8 cellular contexts compared by ENCODE assay signal in the genomic region with DNA sequence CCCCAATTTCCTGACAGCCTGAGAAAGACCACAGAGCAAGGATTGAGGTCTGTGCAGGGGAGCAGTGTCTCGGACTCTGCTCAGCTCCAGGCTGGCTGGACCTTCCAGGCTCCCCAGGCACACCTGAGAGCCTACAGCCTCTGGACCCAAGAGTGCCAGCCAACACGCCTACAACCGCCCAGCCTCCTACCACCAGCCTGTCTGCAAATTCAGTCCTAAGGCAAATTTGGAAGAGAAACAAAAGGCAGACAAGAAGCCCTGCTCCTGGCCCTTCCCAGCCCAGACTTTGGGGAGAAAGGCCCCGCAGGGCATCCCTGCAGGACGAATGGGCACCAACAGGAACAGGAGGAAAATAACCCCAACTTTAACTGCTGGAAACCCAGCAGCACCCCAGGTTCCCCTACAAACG. TPM values are rescaled to one million over a fixed set of nuclear protein-coding genes. Genes with fewer than 3 reads are reported as not detected.
DNase-seq lines count a peak whose midpoint lies in the region; ATAC-seq and TF ChIP-seq lines count a peak whose summit lies in the region.

No MANE protein-coding gene starts in this region.

- DNase-seq in GM12865 (ENCODE audit: low read depth) (peak; percentile 4), germinal center (ENCODE audit: low spot score) (peak; percentile 4), prostate gland (ENCODE audit: low spot score) (peak; percentile 14), midbrain (lab: John Stamatoyannopoulos, UW) (no peak), NCI-H82 treated with DMSO at 0.1 percent for 48 hours (lab: John Stamatoyannopoulos, UW; ENCODE audit: unreplicated experiment) (no peak)
- DNase-seq in stimulated activated naive CD4-positive, alpha-beta T cell (lab: John Stamatoyannopoulos, UW): no peak

- WGBS in prostate gland: 23% methylated on average over 6 of the region's 6 CpGs

- ATAC-seq in HG03469 (IDR thresholded peaks at IDR 0.05; ENCODE audit: unreplicated experiment): no peak

- peak overlapping the region; percentile 53 to 62 for H3K27ac ChIP-seq in prostate gland

- intact Hi-C loops in prostate gland (cut with DNase I): no loop called here

- no peak for TF ChIP-seq CTCF in GM12865 (IDR thresholded peaks at IDR 0.05; ENCODE audit: insufficient read depth, low read depth, low read length, missing control alignments)
- TF ChIP-seq CTCF in WI38 (IDR thresholded peaks at IDR 0.05; ENCODE audit: low read depth, low read length): no peak
- TF ChIP-seq CTCF in prostate gland (IDR thresholded peaks at IDR 0.05): no peak

- H3K4me1 ChIP-seq in prostate gland (replicated peaks): no peaks in the 10 kb centered on the region

- H3K27me3 ChIP-seq in prostate gland (replicated peaks; ENCODE audit: insufficient read depth): no peaks in the 10 kb centered on the region

- H3K9me3 ChIP-seq in prostate gland: no peaks in the 10 kb centered on the region

- H3K4me3 ChIP-seq in GM12865 (ENCODE audit: low read depth, low read length) (peak overlapping the region; percentile 55), WI38 (ENCODE audit: low read depth, low read length) (peak overlapping the region; percentile 96), prostate gland (peak overlapping the region; percentile 56 to 71)

- TF ChIP-seq POLR2A in prostate gland (IDR thresholded peaks at IDR 0.05): no peak

- no peaks in the 10 kb centered on the region for H3K36me3 ChIP-seq in prostate gland

RNA-seq across cellular contexts. Expression of a gene that starts 1.9 kb away (rescaled TPM):
- total RNA-seq in prostate gland: 100 to 1,000 TPM in 1 of 2 donors, 10 to 100 TPM in 1; 69.0 to 233 TPM

Comparison
In these comparisons a context has a peak if more than half of its experiments do, and no peak if none do; other contexts are left out.
1. DNase-seq: peak in GM12865 (single experiment), germinal center (single experiment) and prostate gland (single experiment); none in stimulated activated naive CD4-positive, alpha-beta T cell (0 of 6), midbrain (single experiment) and NCI-H82 treated with DMSO at 0.1 percent for 48 hours (single experiment).
2. Peak in every context shown above with its lines, with median percentiles within 50 percentile points of each other: H3K4me3 ChIP-seq.